Comparison of ENCODE assay signal across 18 cellular contexts in the genomic region with DNA sequence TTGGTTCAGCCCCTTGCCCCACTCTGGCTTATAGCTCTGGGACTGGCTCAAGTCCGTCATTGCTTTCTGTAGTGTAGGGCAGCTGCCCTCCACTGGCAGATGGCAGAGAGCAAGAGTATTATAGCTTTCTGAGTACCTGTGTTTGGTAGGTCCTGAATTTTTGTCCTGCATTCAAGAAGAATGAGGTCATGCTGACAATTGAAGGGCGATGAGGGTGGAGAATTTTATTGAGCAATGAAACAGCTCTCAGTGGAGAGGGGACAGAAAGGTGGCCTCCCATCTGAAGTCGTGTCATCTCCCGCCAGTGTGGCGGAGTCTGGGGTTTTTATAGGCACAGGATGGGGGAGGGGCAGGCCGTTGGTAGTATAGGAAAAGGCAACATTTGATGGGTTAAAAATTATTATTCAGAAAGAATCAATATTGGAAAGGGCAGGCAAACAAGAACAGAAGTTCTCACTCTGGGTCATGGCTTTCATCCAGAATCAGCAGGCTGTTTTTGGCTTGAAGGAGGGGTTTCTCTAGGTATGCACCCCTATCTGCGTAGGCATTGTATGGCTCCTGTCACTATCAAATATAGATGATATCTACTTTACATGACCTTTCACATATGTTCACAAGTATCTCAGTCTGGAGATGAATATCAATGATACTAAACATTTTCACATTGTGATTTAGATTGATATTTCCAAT.
"Had no signal": no experiment of that assay in that cellular context is flagged by ENCODE, and none has a peak within 500 bp of the region (broad histone marks: within the 10 kb centered on the region; RNA-seq: fewer than 3 reads in every experiment).

No MANE protein-coding gene starts in this region.

- H3K4me1 ChIP-seq: esophagus squamous epithelium, left lung, lower lobe of right lung, neural progenitor cell, parathyroid adenoma, prostate gland, spleen, testis, tibial nerve had no signal

- H3K9ac ChIP-seq: neural progenitor cell, parathyroid adenoma had no signal

- H2AFZ ChIP-seq: neural progenitor cell, parathyroid adenoma had no signal

- H3K4me2 ChIP-seq: neural progenitor cell had no signal

- H3K4me3 ChIP-seq: esophagus squamous epithelium, left lung, lower lobe of right lung, neural progenitor cell, prostate gland, spleen, testis, tibial nerve had no signal

- H3K27ac ChIP-seq: esophagus squamous epithelium, left lung, lower lobe of right lung, neural progenitor cell, parathyroid adenoma, prostate gland, spleen, testis, tibial nerve had no signal

- H3K27me3 ChIP-seq: esophagus squamous epithelium, left lung, neural progenitor cell, spleen, testis, tibial nerve had no signal

- H3K9me3 ChIP-seq: prostate gland, testis had no signal

- FAIRE-seq: colon had no signal

- H3K79me2 ChIP-seq: parathyroid adenoma had no signal

- H3K36me3 ChIP-seq: esophagus squamous epithelium, left lung, lower lobe of right lung, neural progenitor cell, prostate gland, spleen, tibial nerve had no signal

- DNase-seq: effector memory CD8-positive, alpha-beta T cell; esophagus squamous epithelium; foreskin fibroblast; kidney glomerular epithelial cell; left lung; lower lobe of right lung; midbrain; occipital lobe; spleen; stimulated activated CD4-positive, alpha-beta T cell treated with anti-CD3 and anti-CD28 coated beads, Interleukin-15, amount 100 ng/mL, for 24 hours; stimulated activated CD4-positive, alpha-beta T cell treated with anti-CD3 and anti-CD28 coated beads, Interleukin-1b, Interleukin-23, amount 100 ng/mL, for 48 hours; stimulated activated CD4-positive, alpha-beta T cell treated with anti-CD3 and anti-CD28 coated beads, Interleukin-4, amount 100 ng/mL, for 24 hours; testis had no signal
